Comparison of ENCODE assay signal across 8 cellular contexts in the genomic region with DNA sequence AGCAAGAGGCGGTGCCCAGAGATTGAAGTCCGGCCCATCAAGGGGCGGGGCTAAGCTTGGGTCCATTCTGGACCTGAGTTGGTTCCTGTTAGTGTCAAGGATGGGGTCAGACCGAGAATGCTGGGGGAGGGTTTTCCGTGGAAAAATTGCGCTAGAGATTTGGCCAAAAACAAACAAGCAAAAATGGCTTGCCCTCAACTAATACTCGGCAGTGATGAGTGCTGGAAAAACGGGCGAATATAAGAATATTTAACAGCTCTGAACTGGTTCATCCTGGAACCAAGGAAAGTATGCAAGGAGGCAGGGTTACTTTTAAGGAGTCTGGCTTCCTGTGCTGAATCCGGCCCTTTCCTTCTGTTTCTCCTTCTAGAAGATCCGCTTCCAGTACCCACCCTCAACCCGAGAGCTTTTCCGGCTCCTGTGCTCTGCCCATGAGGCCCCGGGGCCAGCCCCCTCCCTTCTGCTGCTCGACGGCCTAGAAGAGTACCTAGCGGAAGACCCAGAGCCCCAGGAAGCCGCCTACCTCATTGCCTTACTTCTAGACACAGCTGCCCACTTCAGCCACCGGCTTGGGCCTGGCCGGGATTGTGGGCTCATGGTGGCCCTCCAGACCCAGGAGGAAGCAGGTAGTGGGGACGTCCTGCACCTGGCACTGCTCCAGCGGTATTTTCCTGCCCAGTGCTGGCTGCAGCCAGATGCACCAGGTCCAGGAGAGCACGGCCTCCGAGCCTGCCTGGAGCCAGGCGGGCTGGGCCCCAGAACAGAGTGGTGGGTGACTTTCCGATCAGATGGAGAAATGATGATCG. TPM values are rescaled to one million over a fixed set of nuclear protein-coding genes. Genes with fewer than 3 reads are reported as not detected.
A peak's percentile ranks its signal among the peaks of the same experiment; 100 is the strongest.
DNase-seq lines count a peak whose midpoint lies in the region; ATAC-seq, FAIRE-seq and TF ChIP-seq lines count a peak whose summit lies in the region.

No MANE protein-coding gene starts in this region.

- no peak for FAIRE-seq in astrocyte (lab: Jason Lieb, UNC)

- H3K4me1 ChIP-seq in IMR-90 (ENCODE audit: control insufficient read depth, insufficient read depth, low read length) (peaks cover 22% of the 10 kb centered on the region), astrocyte (ENCODE audit: insufficient read depth, low read length) (peaks cover 45% of the 10 kb centered on the region)

- peaks cover 28% of the 10 kb centered on the region for H3K4me1 Mint-ChIP-seq in T-helper 2 cell treated with Interferon-gamma antibody and Interleukin-4, amounts not matched to agents 5 μg/mL and 100 μg/mL, for 36 hours (ENCODE audit: low read depth)
- H3K4me1 Mint-ChIP-seq in astrocyte (ENCODE audit: low read depth, unreplicated experiment), result peaks cover 13% of the 10 kb centered on the region
- H3K4me1 Mint-ChIP-seq in immature natural killer cell, result peaks cover 5 to 19% of the 10 kb centered on the region in 2 donors

- POLR2A ChIA-PET in IMR-90 (lab: Charles Lee; ENCODE audit: unreplicated experiment), result interaction anchor here (0.6 kb wide), 1 partner anchor 102 kb away, joined by 4 read pairs; no protein-coding TSS in a partner anchor

- in situ Hi-C loops in IMR-90 (cut with MboI; ENCODE audit: low sequenced_read_pairs), result no loop called here

- CTCF ChIA-PET in IMR-90 (lab: Yijun Ruan, JAX), result interaction anchor here (0.6 to 1.5 kb wide), 5 partner anchors 8 to 161 kb away, joined by 3 to 5 read pairs (median 3); partner anchors contain the start of gene PRKCSH

- peak overlapping the region; percentile 23 for H2BK20ac ChIP-seq in IMR-90 (ENCODE audit: low read depth, low read length)

- H3K79me1 ChIP-seq in IMR-90 (ENCODE audit: low read depth in 1 of 2, low read length in 2 of 2), result peaks cover 6 to 34% of the 10 kb centered on the region in 2 experiments

- peak overlapping the region; percentile 98 for H2AFZ ChIP-seq in IMR-90 (replicated peaks; ENCODE audit: low read length, poor library complexity)
- H2AFZ ChIP-seq in astrocyte (ENCODE audit: low read depth, low read length), result peak overlapping the region; percentile 41

- H4K91ac ChIP-seq in IMR-90 (ENCODE audit: insufficient read depth, low read depth, low read length), result peak overlapping the region; percentile 60

- peak overlapping the region; percentile 59 for H2BK5ac ChIP-seq in IMR-90 (ENCODE audit: low read depth, low read length, poor library complexity, severe bottlenecking)

- no peaks in the 10 kb centered on the region for H3K79me2 ChIP-seq in astrocyte (ENCODE audit: insufficient read depth, low read length)

- peak overlapping the region; percentile 77 for H3K4ac ChIP-seq in IMR-90 (ENCODE audit: low read depth, low read length)

- H3K56ac ChIP-seq in IMR-90 (ENCODE audit: extremely low read depth, insufficient read depth, low read length), result peak overlapping the region; percentile 76; the same call in 1 of the 2 replicates

- H2AK5ac ChIP-seq in IMR-90 (ENCODE audit: low read depth, low read length), result peak overlapping the region; percentile 49; the same call in 1 of the 2 replicates

- H3K14ac ChIP-seq in IMR-90 (replicated peaks; ENCODE audit: low read depth, low read length), result peak overlapping the region; percentile 69

- no peaks in the 10 kb centered on the region for H3K9me3 Mint-ChIP-seq in T-helper 2 cell treated with Interferon-gamma antibody and Interleukin-4, amounts not matched to agents 5 μg/mL and 100 μg/mL, for 36 hours
- H3K9me3 Mint-ChIP-seq in astrocyte (ENCODE audit: unreplicated experiment) (no peaks in the 10 kb centered on the region), immature natural killer cell (no peaks in the 10 kb centered on the region)

- peak overlapping the region; percentile 74; the same call in 1 of the 2 replicates for H3K23ac ChIP-seq in IMR-90 (ENCODE audit: low read depth, low read length)

- H3K9ac ChIP-seq in IMR-90 (ENCODE audit: low read depth, low read length) (peak overlapping the region; percentile 27), astrocyte (ENCODE audit: low read length) (peak overlapping the region; percentile 84)

- peak overlapping the region; percentile 33; the same call in 1 of the 2 replicates for H2BK120ac ChIP-seq in IMR-90 (ENCODE audit: low read depth, low read length)

- peak overlapping the region; percentile 72 for H3K4me2 ChIP-seq in IMR-90 (ENCODE audit: low read depth, low read length)
- H3K4me2 ChIP-seq in astrocyte (ENCODE audit: low read length), result peak overlapping the region; percentile 78

- no peak overlapping the region for H3K27ac Mint-ChIP-seq in T-helper 2 cell treated with Interferon-gamma antibody and Interleukin-4, amounts not matched to agents 5 μg/mL and 100 μg/mL, for 36 hours
- H3K27ac Mint-ChIP-seq in astrocyte (ENCODE audit: unreplicated experiment) (peak overlapping the region; percentile 60), immature natural killer cell (no peak overlapping the region)

- H3K27ac ChIP-seq in IMR-90 (ENCODE audit: insufficient read depth, low read length) (peak overlapping the region; percentile 72), astrocyte (ENCODE audit: low read depth, low read length) (peak overlapping the region; percentile 8)

- H3K9me3 ChIP-seq in IMR-90 (ENCODE audit: control insufficient read depth, insufficient read depth, low read length) (no peaks in the 10 kb centered on the region), astrocyte (ENCODE audit: insufficient read depth, low read depth, low read length) (no peaks in the 10 kb centered on the region)

- TF ChIP-seq POLR2A in IMR-90 (IDR thresholded peaks at IDR 0.05; ENCODE audit: low read depth, low read length), result no peak

- no peak overlapping the region for H3K4me3 Mint-ChIP-seq in T-helper 2 cell treated with Interferon-gamma antibody and Interleukin-4, amounts not matched to agents 5 μg/mL and 100 μg/mL, for 36 hours
- H3K4me3 Mint-ChIP-seq in astrocyte (ENCODE audit: unreplicated experiment) (no peak overlapping the region), immature natural killer cell (no peak overlapping the region)

- no peak for TF ChIP-seq RAD21 in IMR-90 (IDR thresholded peaks at IDR 0.05; ENCODE audit: low read length)

- TF ChIP-seq CTCF in IMR-90 (conservative IDR thresholded peaks at IDR 0.05; ENCODE audit: low read depth, low read length) (no peak), astrocyte (IDR thresholded peaks at IDR 0.05; ENCODE audit: insufficient read depth, low read depth, low read length) (no peak)

- intact Hi-C loops in IMR-90 (cut with micrococcal nuclease), result loop anchor here (2.0 kb wide), 2 partner anchors 59 to 83 kb away; partner anchors contain the start of genes ODAD3 and PRKCSH

- no TSS peak for BruUV-seq in IMR-90 (replicated peaks; lab: Mats Ljungman, UMichigan)

- peak overlapping the region; percentile 28 for H3K4me3 ChIP-seq in IMR-90 (ENCODE audit: insufficient read depth, low read depth, low read length)
- H3K4me3 ChIP-seq in astrocyte (ENCODE audit: insufficient read depth, low read depth, low read length), result peak overlapping the region; percentile 70

- ATAC-seq in IMR-90 (ENCODE audit: low read depth), result no peak
- no peak for ATAC-seq in GM18519 (IDR thresholded peaks at IDR 0.05; ENCODE audit: low FRiP score, unreplicated experiment)

- H3K36me3 Mint-ChIP-seq in T-helper 2 cell treated with Interferon-gamma antibody and Interleukin-4, amounts not matched to agents 5 μg/mL and 100 μg/mL, for 36 hours (ENCODE audit: low read depth), result peaks cover 20% of the 10 kb centered on the region
- peaks cover 1% of the 10 kb centered on the region for H3K36me3 Mint-ChIP-seq in astrocyte (ENCODE audit: low read depth, unreplicated experiment)
- peaks cover 8 to 11% (median 11%) of the 10 kb centered on the region in 3 donors for H3K36me3 Mint-ChIP-seq in immature natural killer cell

- H4K8ac ChIP-seq in IMR-90 (ENCODE audit: low read depth in 2 of 2, low read length in 2 of 2), result peak overlapping the region; percentile 90 to 92

- H3K27me3 ChIP-seq in IMR-90 (ENCODE audit: control insufficient read depth, insufficient read depth, low read length) (no peaks in the 10 kb centered on the region), astrocyte (ENCODE audit: insufficient read depth, low read length) (no peaks in the 10 kb centered on the region)

- peaks cover 29% of the 10 kb centered on the region for H3K9me1 ChIP-seq in IMR-90 (ENCODE audit: insufficient read depth, low read length)

- H2AK9ac ChIP-seq in IMR-90 (replicated peaks; ENCODE audit: low read depth, low read length, poor library complexity), result peak overlapping the region; percentile 88

- DNase-seq in DMS153 (lab: John Stamatoyannopoulos, UW), result peak; percentile 60
- DNase-seq in IMR-90, result no peak
- DNase-seq in T-helper 2 cell treated with Interferon-gamma antibody and Interleukin-4, amounts not matched to agents 5 μg/mL and 100 μg/mL, for 36 hours (ENCODE audit: low spot score), result peak; percentile 72
- DNase-seq in astrocyte (ENCODE audit: low read depth), result no peak
- DNase-seq in immature natural killer cell, result peak; percentile 59 to 68 (median 68)
- peak; percentile 62 to 63 for DNase-seq in stimulated activated CD4-positive, alpha-beta T cell treated with anti-CD3 and anti-CD28 coated beads, Interleukin-4, amount 100 ng/mL, for 48 hours (ENCODE audit: low read depth in 2 of 2)
- DNase-seq in dedifferentiated amniotic fluid mesenchymal stem cell (ENCODE audit: extremely low spot score), result no peak

- H3K36me3 ChIP-seq in IMR-90 (ENCODE audit: control insufficient read depth, insufficient read depth, low read length) (no peaks in the 10 kb centered on the region), astrocyte (ENCODE audit: insufficient read depth, low read length) (no peaks in the 10 kb centered on the region)

- peak overlapping the region; percentile 54 for H4K5ac ChIP-seq in IMR-90 (ENCODE audit: low read depth, low read length)

- H2BK15ac ChIP-seq in IMR-90 (ENCODE audit: low read depth, low read length), result peak overlapping the region; percentile 12; the same call in 1 of the 3 replicates

- dilution Hi-C loops in IMR-90 (cut with HindIII; ENCODE audit: low sequenced_read_pairs, unreplicated experiment), result no loop called here

- 60% methylated on average over 9 of the region's 27 CpGs; no CpG with 5 or more reads in 1 of the 2 experiments for WGBS in IMR-90 (ENCODE audit: extremely low coverage in 2 of 2, insufficient read length in 1 of 2), 2 experiments

- no peaks in the 10 kb centered on the region for H3K27me3 Mint-ChIP-seq in T-helper 2 cell treated with Interferon-gamma antibody and Interleukin-4, amounts not matched to agents 5 μg/mL and 100 μg/mL, for 36 hours (ENCODE audit: low read depth)
- H3K27me3 Mint-ChIP-seq in astrocyte (ENCODE audit: low read depth, unreplicated experiment) (no peaks in the 10 kb centered on the region), immature natural killer cell (ENCODE audit: low read depth in 3 of 3) (no peaks in the 10 kb centered on the region)

- H4K20me1 ChIP-seq in IMR-90 (ENCODE audit: insufficient read depth, low read length) (peaks cover 11% of the 10 kb centered on the region; the same call in 1 of the 2 replicates), astrocyte (ENCODE audit: insufficient read depth, low read length) (peaks cover 9% of the 10 kb centered on the region)

- H3K18ac ChIP-seq in IMR-90 (ENCODE audit: low read depth, low read length), result peak overlapping the region; percentile 2

RNA-seq across cellular contexts. Expression of gene SWSAP1, which starts 0.9 kb away (rescaled TPM):
- total RNA-seq in IMR-90 (2012; rRNA removed), result 0.36 and 0.56 TPM in 2 replicates
- polyA plus RNA-seq in IMR-90 (2012; rRNA removed), result 1.6 and 2.0 TPM in 2 replicates
- polyA plus RNA-seq in IMR-90 (2012; cell fraction: cytosol; rRNA removed), result 1.2 and 1.5 TPM in 2 replicates
- polyA plus RNA-seq in IMR-90 (2012; cell fraction: nucleus; rRNA removed; ENCODE audit: low replicate concordance), result 1.1 and 1.2 TPM in 2 replicates
- 1.7 and 1.8 TPM in 2 replicates for total RNA-seq in astrocyte
- 1 to 10 TPM; 7.0 to 8.7 (median 8.3) TPM for polyA plus RNA-seq in immature natural killer cell

RNA-seq across cellular contexts. Expression of gene EPOR, which starts 8.8 kb away (rescaled TPM):
- total RNA-seq in IMR-90 (2012; rRNA removed) (3.1 and 4.3 TPM in 2 replicates), astrocyte (4.4 and 4.7 TPM in 2 replicates)
- polyA plus RNA-seq in IMR-90 (2012; rRNA removed) (10.1 and 12.0 TPM in 2 replicates), immature natural killer cell (1 to 10 TPM; 3.6 to 5.8 (median 5.4) TPM)
- polyA plus RNA-seq in IMR-90 (2012; cell fraction: cytosol; rRNA removed), result 11.5 and 12.4 TPM in 2 replicates
- polyA plus RNA-seq in IMR-90 (2012; cell fraction: nucleus; rRNA removed; ENCODE audit: low replicate concordance), result 9.7 and 21.2 TPM in 2 replicates

RNA-seq across cellular contexts. Expression of gene PLPPR2, which starts 20.1 kb away (rescaled TPM):
- total RNA-seq in IMR-90 (2012; rRNA removed), result 3.9 and 4.4 TPM in 2 replicates
- 45.2 and 50.2 TPM in 2 replicates for polyA plus RNA-seq in IMR-90 (2012; rRNA removed)
- polyA plus RNA-seq in IMR-90 (2012; cell fraction: cytosol; rRNA removed), result 36.6 and 62.6 TPM in 2 replicates
- polyA plus RNA-seq in IMR-90 (2012; cell fraction: nucleus; rRNA removed; ENCODE audit: low replicate concordance), result 66.7 and 132 TPM in 2 replicates
- 37.8 and 46.6 TPM in 2 replicates for total RNA-seq in astrocyte
- polyA plus RNA-seq in immature natural killer cell, result 1 to 10 TPM; 1.2 to 2.7 (median 1.8) TPM

RNA-seq across cellular contexts. Expression of gene CCDC159, which starts 29.0 kb away (rescaled TPM):
- 4.4 and 4.7 TPM in 2 replicates for total RNA-seq in IMR-90 (2012; rRNA removed)
- polyA plus RNA-seq in IMR-90 (2012; rRNA removed), result 14.0 and 14.3 TPM in 2 replicates
- 10.4 and 13.2 TPM in 2 replicates for polyA plus RNA-seq in IMR-90 (2012; cell fraction: cytosol; rRNA removed)
- polyA plus RNA-seq in IMR-90 (2012; cell fraction: nucleus; rRNA removed; ENCODE audit: low replicate concordance), result 85.5 and 114 TPM in 2 replicates
- total RNA-seq in astrocyte, result 11.8 and 14.8 TPM in 2 replicates
- 10 to 100 TPM; 26.5 to 32.4 (median 28.8) TPM for polyA plus RNA-seq in immature natural killer cell

RNA-seq across cellular contexts. Expression of gene TMEM205, which starts 29.3 kb away (rescaled TPM):
- total RNA-seq in IMR-90 (2012; rRNA removed) (87.5 and 136 TPM in 2 replicates), astrocyte (45.0 and 46.0 TPM in 2 replicates)
- polyA plus RNA-seq in IMR-90 (2012; rRNA removed) (107 and 110 TPM in 2 replicates), immature natural killer cell (10 to 100 TPM; 73.3 to 91.2 (median 81.4) TPM)
- polyA plus RNA-seq in IMR-90 (2012; cell fraction: cytosol; rRNA removed), result 71.0 and 211 TPM in 2 replicates
- polyA plus RNA-seq in IMR-90 (2012; cell fraction: nucleus; rRNA removed; ENCODE audit: low replicate concordance), result 91.3 and 108 TPM in 2 replicates

Comparison
In these comparisons a context has a peak if more than half of its experiments do, and no peak if none do; other contexts are left out.
1. DNase-seq: peak in DMS153 (single experiment), T-helper 2 cell treated with Interferon-gamma antibody and Interleukin-4, amounts not matched to agents 5 μg/mL and 100 μg/mL, for 36 hours (single experiment), immature natural killer cell (3 of 3) and stimulated activated CD4-positive, alpha-beta T cell treated with anti-CD3 and anti-CD28 coated beads, Interleukin-4, amount 100 ng/mL, for 48 hours (2 of 2); none in IMR-90 (single experiment), astrocyte (single experiment) and dedifferentiated amniotic fluid mesenchymal stem cell (single experiment).